In the genomic region with DNA sequence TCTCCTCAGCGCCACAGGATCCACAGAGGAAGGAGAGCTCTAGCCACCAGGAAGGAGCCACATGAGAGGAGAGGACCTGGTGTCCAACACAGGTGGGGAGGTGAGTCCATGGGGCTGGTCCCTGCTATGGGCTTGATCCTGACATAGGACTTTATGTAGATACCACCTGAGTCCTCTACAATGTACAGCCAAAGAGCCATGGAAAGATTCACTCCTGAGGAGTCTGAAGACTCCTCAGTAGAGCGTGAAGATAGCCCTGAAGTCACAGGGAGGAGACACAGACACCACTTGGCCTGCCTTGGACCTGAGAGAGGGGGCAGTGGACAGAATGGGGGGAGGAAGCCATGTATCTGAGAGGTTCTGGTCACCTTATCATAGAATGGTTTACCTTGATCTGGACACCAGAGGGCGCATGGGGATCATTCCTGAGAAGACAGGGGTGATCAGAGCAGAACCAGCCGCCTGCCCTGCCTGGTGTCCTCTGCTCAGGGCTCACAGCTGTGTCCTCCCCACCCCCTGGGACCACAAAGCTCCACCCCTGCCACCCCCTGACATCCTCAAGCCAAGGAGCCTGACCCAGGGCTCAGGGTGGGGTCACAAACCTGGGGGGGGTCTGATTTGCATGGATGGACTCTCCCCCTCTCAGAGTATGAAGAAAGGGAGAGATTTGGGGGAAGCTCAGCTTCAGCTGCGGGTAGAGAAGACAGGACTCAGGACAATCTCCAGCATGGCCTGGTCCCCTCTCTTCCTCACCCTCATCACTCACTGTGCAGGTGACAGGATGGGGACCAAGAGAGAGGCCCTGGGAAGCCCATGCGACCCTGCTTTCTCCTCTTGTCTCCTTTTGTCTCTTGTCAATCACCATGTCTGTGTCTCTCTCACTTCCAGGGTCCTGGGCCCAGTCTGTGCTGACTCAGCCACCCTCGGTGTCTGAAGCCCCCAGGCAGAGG, we compare ENCODE assay signal across 8 cellular contexts.
A peak's percentile ranks its signal among the peaks of the same experiment; 100 is the strongest.
DNase-seq lines count a peak whose midpoint lies in the region; ATAC-seq and TF ChIP-seq lines count a peak whose summit lies in the region.

No MANE protein-coding gene starts in this region.

- H3K27ac ChIP-seq in MM.1S (ENCODE audit: low read length): no peak overlapping the region

- H3K9me2 ChIP-seq in MM.1S (replicated peaks; ENCODE audit: insufficient read depth, low read length): no peaks in the 10 kb centered on the region

- TF ChIP-seq CTCF in MM.1S (IDR thresholded peaks at IDR 0.05; ENCODE audit: low read length) (peak; percentile 66), astrocyte of the cerebellum (IDR thresholded peaks at IDR 0.05; ENCODE audit: low read depth, low read length, missing control alignments) (peak; percentile 72)

- in situ Hi-C loops in astrocyte of the cerebellum (cut with HindIII; ENCODE audit: low sequenced_read_pairs): no loop called here

- no peak overlapping the region for H3K27ac Mint-ChIP-seq in T-helper 2 cell treated with Interferon-gamma antibody and Interleukin-4, amounts not matched to agents 5 μg/mL and 100 μg/mL, for 36 hours
- H3K27ac Mint-ChIP-seq in immature natural killer cell: no peak overlapping the region

- H3K36me3 Mint-ChIP-seq in T-helper 2 cell treated with Interferon-gamma antibody and Interleukin-4, amounts not matched to agents 5 μg/mL and 100 μg/mL, for 36 hours (ENCODE audit: low read depth): no peaks in the 10 kb centered on the region
- no peaks in the 10 kb centered on the region for H3K36me3 Mint-ChIP-seq in immature natural killer cell

- H3K9me3 ChIP-seq in MM.1S (replicated peaks; ENCODE audit: insufficient read depth, low read length): no peaks in the 10 kb centered on the region

- H3K27me3 ChIP-seq in MM.1S (replicated peaks; ENCODE audit: insufficient read depth, low read length): no peaks in the 10 kb centered on the region

- H3K4me1 Mint-ChIP-seq in T-helper 2 cell treated with Interferon-gamma antibody and Interleukin-4, amounts not matched to agents 5 μg/mL and 100 μg/mL, for 36 hours (ENCODE audit: low read depth): no peaks in the 10 kb centered on the region
- no peaks in the 10 kb centered on the region for H3K4me1 Mint-ChIP-seq in immature natural killer cell

- H4K20me1 ChIP-seq in MM.1S (ENCODE audit: insufficient read depth, low read length): no peaks in the 10 kb centered on the region

- peak; percentile 37 for DNase-seq in NCI-H2107 treated with DMSO at 0.1 percent for 48 hours (lab: John Stamatoyannopoulos, UW; ENCODE audit: unreplicated experiment)
- DNase-seq in NCI-H2107 (lab: John Stamatoyannopoulos, UW): no peak
- peak; percentile 73 for DNase-seq in MM.1S
- DNase-seq in T-helper 2 cell treated with Interferon-gamma antibody and Interleukin-4, amounts not matched to agents 5 μg/mL and 100 μg/mL, for 36 hours (ENCODE audit: low spot score): peak; percentile 45
- DNase-seq in astrocyte of the cerebellum (ENCODE audit: low read depth): peak; percentile 11
- peak; percentile 8 to 39 (median 19) for DNase-seq in immature natural killer cell
- peak; percentile 66 to 70 for DNase-seq in stimulated activated CD4-positive, alpha-beta T cell treated with anti-CD3 and anti-CD28 coated beads, Interleukin-2, amount 100 ng/mL, for 24 hours

- H3K79me2 ChIP-seq in MM.1S (ENCODE audit: low read length): no peaks in the 10 kb centered on the region

- no peak for ATAC-seq in HG02571 (IDR thresholded peaks at IDR 0.05; ENCODE audit: unreplicated experiment)

- no peak overlapping the region for H3K4me2 ChIP-seq in MM.1S (ENCODE audit: low read depth, low read length)

- H3K4me1 ChIP-seq in MM.1S (ENCODE audit: low read length): no peaks in the 10 kb centered on the region

- H3K36me3 ChIP-seq in MM.1S (replicated peaks; ENCODE audit: insufficient read depth, low read length): no peaks in the 10 kb centered on the region

- H3K4me3 ChIP-seq in MM.1S (ENCODE audit: low read length): no peak overlapping the region
- no peak overlapping the region for H3K4me3 ChIP-seq in astrocyte of the cerebellum (ENCODE audit: low read depth, low read length)

- no peaks in the 10 kb centered on the region for H3K9me3 Mint-ChIP-seq in T-helper 2 cell treated with Interferon-gamma antibody and Interleukin-4, amounts not matched to agents 5 μg/mL and 100 μg/mL, for 36 hours
- H3K9me3 Mint-ChIP-seq in immature natural killer cell: no peaks in the 10 kb centered on the region

- no peak overlapping the region for H2AFZ ChIP-seq in MM.1S (ENCODE audit: low read length)

- no peak overlapping the region for H3K9ac ChIP-seq in MM.1S (ENCODE audit: low read length)

- no peak overlapping the region for H3K4me3 Mint-ChIP-seq in T-helper 2 cell treated with Interferon-gamma antibody and Interleukin-4, amounts not matched to agents 5 μg/mL and 100 μg/mL, for 36 hours
- H3K4me3 Mint-ChIP-seq in immature natural killer cell: no peak overlapping the region

- no peaks in the 10 kb centered on the region for H3F3A ChIP-seq in MM.1S (ENCODE audit: insufficient read depth, low read length)

- H3K27me3 Mint-ChIP-seq in T-helper 2 cell treated with Interferon-gamma antibody and Interleukin-4, amounts not matched to agents 5 μg/mL and 100 μg/mL, for 36 hours (ENCODE audit: low read depth): peaks cover 14% of the 10 kb centered on the region
- peaks cover 5 to 10% (median 9%) of the 10 kb centered on the region in 3 donors for H3K27me3 Mint-ChIP-seq in immature natural killer cell (ENCODE audit: low read depth in 3 of 3)
